Comparison of ENCODE assay signal across 26 cellular contexts in genomic region chr10:102196893-102197292, GRCh38. TPM values are rescaled to one million over a fixed set of nuclear protein-coding genes. Genes with fewer than 3 reads are reported as not detected.
DNase-seq lines count a peak whose midpoint lies in the region; ATAC-seq lines count a peak whose summit lies in the region.
"Had no signal": no experiment of that assay in that cellular context is flagged by ENCODE, and none has a peak within 500 bp of the region (broad histone marks: within the 10 kb centered on the region; RNA-seq: fewer than 3 reads in every experiment).

No MANE protein-coding gene starts in this region.

- DNase-seq in stimulated activated CD4-positive, alpha-beta T cell treated with anti-CD3 and anti-CD28 coated beads, Interleukin-12 subunit alpha, Interleukin-12 subunit beta, amount 100 ng/mL, for 48 hours (ENCODE audit: low read depth in 2 of 3, low spot score in 1 of 3) = peak; percentile 31 to 35 (median 34)
- DNase-seq in stimulated activated CD4-positive, alpha-beta T cell treated with anti-CD3 and anti-CD28 coated beads, Interleukin-4, amount 100 ng/mL, for 4 hours = no peak
- DNase-seq in activated naive CD8-positive, alpha-beta T cell treated with anti-CD3 and anti-CD28 coated beads for 36 hours = peak; percentile 11
- no peak for DNase-seq in stimulated activated naive B cell treated with anti-CD40 and anti-IgM and Interleukin-4, amounts not matched to agents 10 μg/mL and 1 μg/mL and 100 μg/mL, for 72 hours
- no peak for DNase-seq in NCI-H748 (lab: John Stamatoyannopoulos, UW; ENCODE audit: unreplicated experiment)
- no peak for DNase-seq in HT-29 (ENCODE audit: low spot score)
- no peak for DNase-seq in effector memory CD8-positive, alpha-beta T cell
- DNase-seq: central memory CD4-positive, alpha-beta T cell; DND-41; foreskin melanocyte; GOT3; NCI-H1048; NCI-H1930; NCI-H524; SHP77; T1000; tibial artery had no signal

- ATAC-seq in HG02610 (IDR thresholded peaks at IDR 0.05; ENCODE audit: unreplicated experiment) = peak; percentile 67
- peak in 1 of 2 donors; percentile 77 for ATAC-seq in stimulated activated naive B cell treated with anti-CD40 and anti-IgM and Interleukin-4, amounts not matched to agents 10 μg/mL and 1 μg/mL and 100 μg/mL, for 72 hours (replicated peaks)
- ATAC-seq in effector memory CD8-positive, alpha-beta T cell (replicated peaks) = no peak

- peaks cover under 1% of the 10 kb centered on the region for H3K36me3 Mint-ChIP-seq in activated naive CD8-positive, alpha-beta T cell treated with anti-CD3 and anti-CD28 coated beads for 36 hours
- peaks cover 0 to 2% of the 10 kb centered on the region in 2 donors for H3K36me3 Mint-ChIP-seq in stimulated activated naive B cell treated with anti-CD40 and anti-IgM and Interleukin-4, amounts not matched to agents 10 μg/mL and 1 μg/mL and 100 μg/mL, for 72 hours
- H3K36me3 Mint-ChIP-seq in effector memory CD8-positive, alpha-beta T cell (ENCODE audit: insufficient read depth) = peaks cover 3% of the 10 kb centered on the region

- H3K27ac Mint-ChIP-seq in activated naive CD8-positive, alpha-beta T cell treated with anti-CD3 and anti-CD28 coated beads for 36 hours = peak overlapping the region; percentile 49
- peak overlapping the region; percentile 20 for H3K27ac Mint-ChIP-seq in stimulated activated naive B cell treated with anti-CD40 and anti-IgM and Interleukin-4, amounts not matched to agents 10 μg/mL and 1 μg/mL and 100 μg/mL, for 72 hours
- no peak overlapping the region for H3K27ac Mint-ChIP-seq in effector memory CD8-positive, alpha-beta T cell
- H3K27ac Mint-ChIP-seq: dendritic cell treated with granulocyte-macrophage colony-stimulating factor and Interleukin-4, amounts not matched to agents 40 ng/mL and 50 ng/mL, for 4 days; nephron had no signal

- no peaks in the 10 kb centered on the region for H3K27me3 Mint-ChIP-seq in activated naive CD8-positive, alpha-beta T cell treated with anti-CD3 and anti-CD28 coated beads for 36 hours
- peaks cover 17 to 31% of the 10 kb centered on the region in 2 donors for H3K27me3 Mint-ChIP-seq in stimulated activated naive B cell treated with anti-CD40 and anti-IgM and Interleukin-4, amounts not matched to agents 10 μg/mL and 1 μg/mL and 100 μg/mL, for 72 hours
- peaks cover 7 to 21% of the 10 kb centered on the region in 2 donors for H3K27me3 Mint-ChIP-seq in effector memory CD8-positive, alpha-beta T cell
- H3K27me3 Mint-ChIP-seq: dendritic cell treated with granulocyte-macrophage colony-stimulating factor and Interleukin-4, amounts not matched to agents 40 ng/mL and 50 ng/mL, for 4 days had no signal

- peaks cover 3% of the 10 kb centered on the region for H3K9me3 Mint-ChIP-seq in activated naive CD8-positive, alpha-beta T cell treated with anti-CD3 and anti-CD28 coated beads for 36 hours
- peaks cover 0 to 3% of the 10 kb centered on the region in 2 donors for H3K9me3 Mint-ChIP-seq in stimulated activated naive B cell treated with anti-CD40 and anti-IgM and Interleukin-4, amounts not matched to agents 10 μg/mL and 1 μg/mL and 100 μg/mL, for 72 hours
- no peaks in the 10 kb centered on the region for H3K9me3 Mint-ChIP-seq in effector memory CD8-positive, alpha-beta T cell

- H3K4me3 Mint-ChIP-seq in activated naive CD8-positive, alpha-beta T cell treated with anti-CD3 and anti-CD28 coated beads for 36 hours = no peak overlapping the region
- no peak overlapping the region for H3K4me3 Mint-ChIP-seq in stimulated activated naive B cell treated with anti-CD40 and anti-IgM and Interleukin-4, amounts not matched to agents 10 μg/mL and 1 μg/mL and 100 μg/mL, for 72 hours
- H3K4me3 Mint-ChIP-seq in effector memory CD8-positive, alpha-beta T cell = no peak overlapping the region
- H3K4me3 Mint-ChIP-seq: dendritic cell treated with granulocyte-macrophage colony-stimulating factor and Interleukin-4, amounts not matched to agents 40 ng/mL and 50 ng/mL, for 4 days; nephron had no signal

- peaks cover 6% of the 10 kb centered on the region for H3K4me1 Mint-ChIP-seq in activated naive CD8-positive, alpha-beta T cell treated with anti-CD3 and anti-CD28 coated beads for 36 hours
- H3K4me1 Mint-ChIP-seq in stimulated activated naive B cell treated with anti-CD40 and anti-IgM and Interleukin-4, amounts not matched to agents 10 μg/mL and 1 μg/mL and 100 μg/mL, for 72 hours = peaks cover 0 to 6% of the 10 kb centered on the region in 2 donors
- no peaks in the 10 kb centered on the region for H3K4me1 Mint-ChIP-seq in effector memory CD8-positive, alpha-beta T cell (ENCODE audit: low read depth in 2 of 2)

RNA-seq across cellular contexts. Expression of gene ELOVL3, which starts 29.2 kb away (rescaled TPM):
- total RNA-seq in activated naive CD8-positive, alpha-beta T cell treated with anti-CD3 and anti-CD28 coated beads for 36 hours = not detected
- total RNA-seq in HT-29 (2014; rRNA removed; shearing (Covaris generic)) = 0.15 and 0.16 TPM in 2 replicates
- total RNA-seq: activated CD8-positive, alpha-beta memory T cell treated with anti-CD3 and anti-CD28 coated beads for 36 hours; mononuclear cell; osteocyte; skeletal muscle tissue had no signal

RNA-seq across cellular contexts. Expression of gene PITX3, which starts 44.4 kb away (rescaled TPM):
- under 1 TPM in 1 of 2 experiments, not detected in 1; 0.31 TPM for total RNA-seq in activated naive CD8-positive, alpha-beta T cell treated with anti-CD3 and anti-CD28 coated beads for 36 hours
- total RNA-seq in HT-29 (2014; rRNA removed; shearing (Covaris generic)) = not detected in 2 replicates
- total RNA-seq: activated CD8-positive, alpha-beta memory T cell treated with anti-CD3 and anti-CD28 coated beads for 36 hours; esophagus muscularis mucosa; lung; mononuclear cell; osteocyte had no signal

RNA-seq across cellular contexts. Expression of gene NOLC1, which starts 44.7 kb away (rescaled TPM):
- total RNA-seq in activated naive CD8-positive, alpha-beta T cell treated with anti-CD3 and anti-CD28 coated beads for 36 hours = 100 to 1,000 TPM; 337 to 346 TPM
- 79.1 and 88.7 TPM in 2 replicates for total RNA-seq in HT-29 (2014; rRNA removed; shearing (Covaris generic))

RNA-seq across cellular contexts. Expression of gene GBF1, which starts 48.4 kb away (rescaled TPM):
- total RNA-seq in activated naive CD8-positive, alpha-beta T cell treated with anti-CD3 and anti-CD28 coated beads for 36 hours = 10 to 100 TPM; 29.3 to 29.5 TPM
- total RNA-seq in HT-29 (2014; rRNA removed; shearing (Covaris generic)) = 28.6 and 32.5 TPM in 2 replicates

Comparison
In these comparisons a context has a peak if more than half of its experiments do, and no peak if none do; other contexts are left out.
1. DNase-seq: peak in stimulated activated CD4-positive, alpha-beta T cell treated with anti-CD3 and anti-CD28 coated beads, Interleukin-12 subunit alpha, Interleukin-12 subunit beta, amount 100 ng/mL, for 48 hours (3 of 3) and activated naive CD8-positive, alpha-beta T cell treated with anti-CD3 and anti-CD28 coated beads for 36 hours (single experiment); none in stimulated activated CD4-positive, alpha-beta T cell treated with anti-CD3 and anti-CD28 coated beads, Interleukin-4, amount 100 ng/mL, for 4 hours (0 of 2), stimulated activated naive B cell treated with anti-CD40 and anti-IgM and Interleukin-4, amounts not matched to agents 10 μg/mL and 1 μg/mL and 100 μg/mL, for 72 hours (single experiment), NCI-H748 (single experiment), HT-29 (single experiment) and effector memory CD8-positive, alpha-beta T cell (0 of 3).
2. H3K27ac Mint-ChIP-seq: peak in activated naive CD8-positive, alpha-beta T cell treated with anti-CD3 and anti-CD28 coated beads for 36 hours (single experiment) and stimulated activated naive B cell treated with anti-CD40 and anti-IgM and Interleukin-4, amounts not matched to agents 10 μg/mL and 1 μg/mL and 100 μg/mL, for 72 hours (single experiment); none in effector memory CD8-positive, alpha-beta T cell (0 of 2).